ENCODE assay signal across 9 cellular contexts in the genomic region with DNA sequence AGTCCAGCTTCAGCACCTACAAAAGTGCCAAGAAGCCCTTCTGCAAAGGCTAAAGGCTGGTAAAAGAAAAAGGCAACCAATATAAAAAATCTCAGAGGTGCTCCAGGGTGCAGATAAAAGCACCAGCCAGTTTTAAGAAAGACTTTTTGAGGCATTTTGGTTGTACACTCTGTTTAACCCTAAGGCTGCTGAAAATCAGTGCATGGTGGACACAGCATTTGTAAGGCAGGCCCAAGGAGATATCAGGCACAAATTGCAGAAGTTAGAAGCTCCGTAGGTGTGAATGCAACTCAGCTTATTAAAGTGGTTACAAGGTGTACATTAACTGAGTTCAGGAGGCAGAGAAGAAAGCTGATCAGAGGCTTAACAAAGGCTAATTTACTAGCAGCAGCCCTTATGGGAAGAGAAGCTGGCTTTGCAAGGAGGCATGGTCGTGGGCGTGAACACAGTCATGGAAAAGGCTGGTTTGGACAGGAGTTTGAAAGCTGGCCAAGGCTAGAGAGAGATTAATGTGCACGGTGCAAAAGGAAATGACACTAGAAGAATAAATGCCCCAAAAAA. TPM values are rescaled to one million over a fixed set of nuclear protein-coding genes. Genes with fewer than 3 reads are reported as not detected.
A peak's percentile ranks its signal among the peaks of the same experiment; 100 is the strongest.
DNase-seq lines count a peak whose midpoint lies in the region; ATAC-seq and TF ChIP-seq lines count a peak whose summit lies in the region.
"Had no signal": no experiment of that assay in that cellular context is flagged by ENCODE, and none has a peak within 500 bp of the region (broad histone marks: within the 10 kb centered on the region; RNA-seq: fewer than 3 reads in every experiment).

No MANE protein-coding gene starts in this region.

- intact Hi-C loops in Right ventricle myocardium superior (cut with DNase I), result no loop called here
- intact Hi-C loops in Right ventricle myocardium inferior (cut with DNase I), result no loop called here
- intact Hi-C loops in right lobe of liver (cut with DNase I), result no loop called here

- no peaks in the 10 kb centered on the region for H3K9me3 ChIP-seq in right lobe of liver

- peak overlapping the region in 2 of 3 donors; percentile 29 to 30 for H3K27ac ChIP-seq in right lobe of liver
- peak overlapping the region; percentile 52 for H3K27ac ChIP-seq in urinary bladder (ENCODE audit: low read depth)

- no peaks in the 10 kb centered on the region for H3K27me3 Mint-ChIP-seq in activated naive CD8-positive, alpha-beta T cell

- H3K4me3 ChIP-seq in right lobe of liver, result peak overlapping the region; percentile 17 to 33 (median 23)
- H3K4me3 ChIP-seq in urinary bladder (ENCODE audit: low read depth, low read length), result peak overlapping the region; percentile 45

- H3K36me3 ChIP-seq in right lobe of liver (no peaks in the 10 kb centered on the region), urinary bladder (ENCODE audit: insufficient read depth) (no peaks in the 10 kb centered on the region)

- TF ChIP-seq POLR2A in right lobe of liver (IDR thresholded peaks at IDR 0.05), result no peak

- DNase-seq in Right ventricle myocardium superior (no peak), Right ventricle myocardium inferior (ENCODE audit: missing footprints) (no peak), right lobe of liver (no peak), SIG-M5 (lab: John Stamatoyannopoulos, UW) (no peak)
- DNase-seq: EL had no signal

- H3K9me3 Mint-ChIP-seq in activated naive CD8-positive, alpha-beta T cell (ENCODE audit: low read depth), result no peaks in the 10 kb centered on the region

- no peaks in the 10 kb centered on the region for H3K27me3 ChIP-seq in right lobe of liver

- H3K4me1 Mint-ChIP-seq in activated naive CD8-positive, alpha-beta T cell (ENCODE audit: low read depth), result peaks cover 36% of the 10 kb centered on the region

- H3K27ac Mint-ChIP-seq in activated naive CD8-positive, alpha-beta T cell, result no peak overlapping the region

- peak overlapping the region; percentile 84 for H3K4me3 Mint-ChIP-seq in activated naive CD8-positive, alpha-beta T cell

- no peak for TF ChIP-seq CTCF in right lobe of liver (IDR thresholded peaks at IDR 0.05)

- H3K36me3 Mint-ChIP-seq in activated naive CD8-positive, alpha-beta T cell, result no peaks in the 10 kb centered on the region

- peak; percentile 22 for ATAC-seq in Right ventricle myocardium superior (ENCODE audit: poor library complexity)
- no peak for ATAC-seq in Right ventricle myocardium inferior
- ATAC-seq in right lobe of liver, result peak in 3 of 4 donors; percentile 16 to 39 (median 39)
- no peak for ATAC-seq in GM19452 (IDR thresholded peaks at IDR 0.05; ENCODE audit: unreplicated experiment)
- no peak for ATAC-seq in GM18861 (IDR thresholded peaks at IDR 0.05; ENCODE audit: unreplicated experiment)

- whole genome bisulfite sequencing in right lobe of liver (ENCODE audit: insufficient coverage, low coverage, low lambda C conversion rate, missing lambda C conversion rate), result 32% methylated on average over 4 of the region's 4 CpGs
- WGBS in urinary bladder, result 28% methylated on average over 4 of the region's 4 CpGs

- H3K4me1 ChIP-seq in right lobe of liver, result peaks cover 0 to 37% (median 9%) of the 10 kb centered on the region in 4 donors
- H3K4me1 ChIP-seq in urinary bladder (ENCODE audit: insufficient read depth), result no peaks in the 10 kb centered on the region

RNA-seq across cellular contexts. Expression of a gene that starts 21.1 kb away (rescaled TPM):
- total RNA-seq in Right ventricle myocardium superior (not detected), Right ventricle myocardium inferior (0.27 TPM), right lobe of liver (10 to 100 TPM in 1 of 6 experiments, 1 to 10 TPM in 4, under 1 TPM in 1; 0.90 to 11.1 (median 1.6) TPM), urinary bladder (1.0 TPM)
- 0.68 TPM for polyA plus RNA-seq in urinary bladder

Comparison
In these comparisons a context has a peak if more than half of its experiments do, and no peak if none do; other contexts are left out.
1. ATAC-seq: peak in Right ventricle myocardium superior (single experiment) and right lobe of liver (3 of 4); none in Right ventricle myocardium inferior (single experiment), GM19452 (single experiment) and GM18861 (single experiment).